17 cellular contexts compared by ENCODE assay signal in genomic region chr1:207027221-207027777, GRCh38. TPM values are rescaled to one million over a fixed set of nuclear protein-coding genes. Genes with fewer than 3 reads are reported as not detected.
DNase-seq lines count a peak whose midpoint lies in the region; ATAC-seq and TF ChIP-seq lines count a peak whose summit lies in the region.
"Had no signal": no experiment of that assay in that cellular context is flagged by ENCODE, and none has a peak within 500 bp of the region (broad histone marks: within the 10 kb centered on the region; RNA-seq: fewer than 3 reads in every experiment).

No MANE protein-coding gene starts in this region.

- no peaks in the 10 kb centered on the region for H3K9me3 Mint-ChIP-seq in Calu3 (ENCODE audit: low read depth, unreplicated experiment)
- no peaks in the 10 kb centered on the region for H3K9me3 Mint-ChIP-seq in CD8-positive, alpha-beta T cell
- H3K9me3 Mint-ChIP-seq: activated naive CD8-positive, alpha-beta T cell treated with anti-CD3 and anti-CD28 coated beads, Interleukin-2, amount 50 U/mL, for 24 hours; neural crest cell; stimulated activated naive CD8-positive, alpha-beta T cell treated with anti-CD3 and anti-CD28 coated beads, Interleukin-15, Interleukin-2, amounts not matched to agents 100 ng/mL and 50 ng/mL, for 24 hours; T-helper 1 cell treated with Interleukin-12 subunit alpha and Interleukin-12 subunit beta and Interleukin-4 antibody, amounts not matched to agents 30 μg/mL and 1 μg/mL, for 36 hours had no signal

- no peak for ATAC-seq in HG02938 (IDR thresholded peaks at IDR 0.05; ENCODE audit: unreplicated experiment)
- ATAC-seq in CD8-positive, alpha-beta T cell, result no peak
- ATAC-seq: activated CD8-positive, alpha-beta memory T cell treated with anti-CD3 and anti-CD28 coated beads, Interleukin-2, amount 10 ng/mL, durations not matched to agents 7 days and 5 days; activated naive CD8-positive, alpha-beta T cell treated with anti-CD3 and anti-CD28 coated beads, Interleukin-2, amount 50 U/mL, for 24 hours had no signal

- in situ Hi-C loops in GM13977 (cut with MboI; ENCODE audit: low pct_unique_long_range_greater_than_20kb, low sequenced_read_pairs, unreplicated experiment), result no loop called here

- H3K27ac ChIP-seq in Peyer's patch (peak overlapping the region in 3 of 4 donors; percentile 76 to 97 (median 93)), osteoblast (ENCODE audit: low read depth, low read length) (no peak overlapping the region)
- H3K27ac ChIP-seq in CD8-positive, alpha-beta T cell (ENCODE audit: low read depth, low read length), result no peak overlapping the region

- peak; percentile 65 to 92 for TF ChIP-seq POLR2A in Peyer's patch (IDR thresholded peaks at IDR 0.05)

- peak overlapping the region; percentile 98 for H3K27ac Mint-ChIP-seq in Calu3 (ENCODE audit: unreplicated experiment)
- H3K27ac Mint-ChIP-seq in CD8-positive, alpha-beta T cell, result no peak overlapping the region
- H3K27ac Mint-ChIP-seq: activated CD8-positive, alpha-beta memory T cell treated with anti-CD3 and anti-CD28 coated beads, Interleukin-2, amount 10 ng/mL, durations not matched to agents 7 days and 5 days; activated naive CD8-positive, alpha-beta T cell treated with anti-CD3 and anti-CD28 coated beads, Interleukin-2, amount 50 U/mL, for 24 hours; CD4-positive, CD25-positive, alpha-beta regulatory T cell; stimulated activated naive CD8-positive, alpha-beta T cell treated with anti-CD3 and anti-CD28 coated beads, Interleukin-15, Interleukin-2, amounts not matched to agents 100 ng/mL and 50 ng/mL, for 24 hours; T-helper 1 cell treated with Interleukin-12 subunit alpha and Interleukin-12 subunit beta and Interleukin-4 antibody, amounts not matched to agents 30 μg/mL and 1 μg/mL, for 36 hours had no signal

- POLR2A ChIA-PET in CD8-positive, alpha-beta T cell (lab: Charles Lee), result interaction anchor here (1.0 kb wide), 1 partner anchor 14 kb away, joined by 3 read pairs; no protein-coding TSS in a partner anchor

- BruUV-seq in Calu3 (replicated peaks; lab: Mats Ljungman, UMichigan), result no TSS peak

- peak overlapping the region; percentile 60 for H3K4me2 ChIP-seq in osteoblast (ENCODE audit: insufficient read depth, low read length)

- no peak overlapping the region for H2AFZ ChIP-seq in osteoblast (ENCODE audit: low read length)

- no peaks in the 10 kb centered on the region for H3K27me3 Mint-ChIP-seq in Calu3 (ENCODE audit: unreplicated experiment)
- peaks cover 30% of the 10 kb centered on the region for H3K27me3 Mint-ChIP-seq in CD8-positive, alpha-beta T cell (ENCODE audit: low read depth)

- H3K4me1 Mint-ChIP-seq in Calu3 (ENCODE audit: low read depth, unreplicated experiment), result peaks cover 80% of the 10 kb centered on the region
- no peaks in the 10 kb centered on the region for H3K4me1 Mint-ChIP-seq in CD8-positive, alpha-beta T cell (ENCODE audit: low read depth)
- H3K4me1 Mint-ChIP-seq: activated CD8-positive, alpha-beta memory T cell treated with anti-CD3 and anti-CD28 coated beads, Interleukin-2, amount 10 ng/mL, durations not matched to agents 7 days and 5 days; CD4-positive, CD25-positive, alpha-beta regulatory T cell had no signal

- H3K36me3 ChIP-seq in Peyer's patch, result peaks cover 0 to 9% (median 0%) of the 10 kb centered on the region in 3 donors
- H3K36me3 ChIP-seq in osteoblast (ENCODE audit: insufficient read depth, low read length), result no peaks in the 10 kb centered on the region
- H3K36me3 ChIP-seq in CD8-positive, alpha-beta T cell (ENCODE audit: insufficient read depth, low read length), result no peaks in the 10 kb centered on the region

- H3K4me3 ChIP-seq in Peyer's patch, result peak overlapping the region in 2 of 4 donors; percentile 28 to 45
- H3K4me3 ChIP-seq in epithelial cell of proximal tubule (ENCODE audit: low read depth, low read length), result peak overlapping the region; percentile 21
- H3K4me3 ChIP-seq in osteoblast (ENCODE audit: insufficient read depth, low read length), result no peak overlapping the region
- H3K4me3 ChIP-seq in CD8-positive, alpha-beta T cell (ENCODE audit: low read depth, low read length), result no peak overlapping the region

- no peaks in the 10 kb centered on the region for H4K20me1 ChIP-seq in osteoblast (ENCODE audit: insufficient read depth, low read length)

- no peaks in the 10 kb centered on the region for H3K79me2 ChIP-seq in osteoblast (ENCODE audit: insufficient read depth, low read length)

- H3K4me3 Mint-ChIP-seq in Calu3 (ENCODE audit: low read depth, unreplicated experiment), result peak overlapping the region; percentile 92
- no peak overlapping the region for H3K4me3 Mint-ChIP-seq in CD8-positive, alpha-beta T cell
- H3K4me3 Mint-ChIP-seq: activated CD8-positive, alpha-beta memory T cell treated with anti-CD3 and anti-CD28 coated beads, Interleukin-2, amount 10 ng/mL, durations not matched to agents 7 days and 5 days; activated naive CD8-positive, alpha-beta T cell treated with anti-CD3 and anti-CD28 coated beads, Interleukin-2, amount 50 U/mL, for 24 hours; CD4-positive, CD25-positive, alpha-beta regulatory T cell; neural crest cell; stimulated activated naive CD8-positive, alpha-beta T cell treated with anti-CD3 and anti-CD28 coated beads, Interleukin-15, Interleukin-2, amounts not matched to agents 100 ng/mL and 50 ng/mL, for 24 hours; T-helper 1 cell treated with Interleukin-12 subunit alpha and Interleukin-12 subunit beta and Interleukin-4 antibody, amounts not matched to agents 30 μg/mL and 1 μg/mL, for 36 hours had no signal

- H3K27me3 ChIP-seq in Peyer's patch (no peaks in the 10 kb centered on the region), osteoblast (ENCODE audit: insufficient read depth, low read length) (no peaks in the 10 kb centered on the region)
- H3K27me3 ChIP-seq in CD8-positive, alpha-beta T cell (ENCODE audit: insufficient read depth, low read length), result no peaks in the 10 kb centered on the region

- intact Hi-C loops in Calu3 (cut with micrococcal nuclease; ENCODE audit: unreplicated experiment), result loop anchor here (10.0 kb wide), 1 partner anchor 298 kb away; the partner anchor contains the start of gene CD55
- intact Hi-C loops in CD8-positive, alpha-beta T cell (cut with DNase I, micrococcal nuclease), result no loop called here

- TF ChIP-seq CTCF in Calu3 (IDR thresholded peaks at IDR 0.05; ENCODE audit: unreplicated experiment) (no peak), Peyer's patch (IDR thresholded peaks at IDR 0.05) (no peak), epithelial cell of proximal tubule (conservative IDR thresholded peaks at IDR 0.05; ENCODE audit: low read depth, low read length) (no peak), osteoblast (IDR thresholded peaks at IDR 0.05; ENCODE audit: extremely low read depth, low read depth, low read length) (no peak), GM13977 (IDR thresholded peaks at IDR 0.05; ENCODE audit: extremely low read depth, insufficient read depth, missing control alignments) (no peak)
- no peak for TF ChIP-seq CTCF in CD8-positive, alpha-beta T cell (IDR thresholded peaks at IDR 0.05)

- peaks cover 98% of the 10 kb centered on the region for H3K36me3 Mint-ChIP-seq in Calu3 (ENCODE audit: insufficient read depth, unreplicated experiment)
- no peaks in the 10 kb centered on the region for H3K36me3 Mint-ChIP-seq in CD8-positive, alpha-beta T cell
- H3K36me3 Mint-ChIP-seq: activated CD8-positive, alpha-beta memory T cell treated with anti-CD3 and anti-CD28 coated beads, Interleukin-2, amount 10 ng/mL, durations not matched to agents 7 days and 5 days; CD4-positive, CD25-positive, alpha-beta regulatory T cell had no signal

- peaks cover 0 to 46% (median 5%) of the 10 kb centered on the region in 4 donors for H3K4me1 ChIP-seq in Peyer's patch
- peaks cover 31% of the 10 kb centered on the region for H3K4me1 ChIP-seq in osteoblast (ENCODE audit: insufficient read depth, low read length)
- no peaks in the 10 kb centered on the region for H3K4me1 ChIP-seq in CD8-positive, alpha-beta T cell (ENCODE audit: insufficient read depth, low read length)

- H3K9me3 ChIP-seq in Peyer's patch (no peaks in the 10 kb centered on the region), osteoblast (ENCODE audit: low read depth, low read length) (no peaks in the 10 kb centered on the region)
- no peaks in the 10 kb centered on the region for H3K9me3 ChIP-seq in CD8-positive, alpha-beta T cell (ENCODE audit: low read length)

- peak; percentile 87 for DNase-seq in Calu3
- peak in 2 of 3 donors; percentile 86 to 89 for DNase-seq in Peyer's patch
- peak; percentile 78 for DNase-seq in epithelial cell of proximal tubule (ENCODE audit: low read depth)
- DNase-seq in osteoblast (ENCODE audit: insufficient read length, low spot score, missing footprints), result peak; percentile 81
- no peak for DNase-seq in GM13977 (ENCODE audit: low spot score)
- no peak for DNase-seq in CD1c-positive myeloid dendritic cell (ENCODE audit: extremely low spot score)
- no peak for DNase-seq in CD8-positive, alpha-beta T cell
- DNase-seq: activated CD8-positive, alpha-beta memory T cell treated with anti-CD3 and anti-CD28 coated beads, Interleukin-2, amount 10 ng/mL, durations not matched to agents 7 days and 5 days; activated naive CD8-positive, alpha-beta T cell treated with anti-CD3 and anti-CD28 coated beads, Interleukin-2, amount 50 U/mL, for 24 hours; CD4-positive, CD25-positive, alpha-beta regulatory T cell; effector memory CD4-positive, alpha-beta T cell; NCI-H1436 treated with DMSO at 0.1 percent for 48 hours; NK-92 treated with Interleukin-12 subunit alpha and Interleukin-12 subunit beta, amount 100 ng/mL, for 24 hours had no signal

- CTCF ChIA-PET in Calu3 (lab: Charles Lee), result interaction anchor here (0.9 kb wide), 1 partner anchor 18 kb away, joined by 3 read pairs; no protein-coding TSS in a partner anchor
- CTCF ChIA-PET in CD8-positive, alpha-beta T cell (lab: Charles Lee), result no interaction called here

RNA-seq across cellular contexts. Expression of gene C1orf116, which starts 5.3 kb away (rescaled TPM):
- total RNA-seq in Calu3 (2022), result 106 and 124 TPM in 2 replicates
- total RNA-seq in Peyer's patch, result 10 to 100 TPM in 3 of 4 donors, 1 to 10 TPM in 1; 4.1 to 72.3 (median 56.7) TPM
- total RNA-seq in epithelial cell of proximal tubule, result 21.6 and 22.5 TPM in 2 replicates
- total RNA-seq in osteoblast, result not detected in 2 replicates
- under 1 TPM; 0.27 to 0.31 TPM for total RNA-seq in CD8-positive, alpha-beta T cell
- total RNA-seq: activated CD8-positive, alpha-beta memory T cell treated with anti-CD3 and anti-CD28 coated beads, Interleukin-2, amount 10 ng/mL, durations not matched to agents 7 days and 5 days had no signal

RNA-seq across cellular contexts. Expression of gene YOD1, which starts 23.7 kb away (rescaled TPM):
- total RNA-seq in Calu3 (2022), result 17.7 and 22.4 TPM in 2 replicates
- total RNA-seq in Peyer's patch, result 10 to 100 TPM in 2 of 4 donors, 1 to 10 TPM in 2; 7.4 to 12.7 (median 10.2) TPM
- 6.7 TPM in 2 replicates for total RNA-seq in epithelial cell of proximal tubule
- total RNA-seq in osteoblast, result 8.0 and 8.3 TPM in 2 replicates
- 10 to 100 TPM; 18.9 to 19.3 TPM for total RNA-seq in CD8-positive, alpha-beta T cell

RNA-seq across cellular contexts. Expression of gene PFKFB2, which starts 25.8 kb away (rescaled TPM):
- 52.0 and 54.4 TPM in 2 replicates for total RNA-seq in Calu3 (2022)
- 100 to 1,000 TPM in 2 of 4 donors, 10 to 100 TPM in 2; 44.6 to 150 (median 116) TPM for total RNA-seq in Peyer's patch
- 3.8 and 5.1 TPM in 2 replicates for total RNA-seq in epithelial cell of proximal tubule
- 14.5 and 17.7 TPM in 2 replicates for total RNA-seq in osteoblast
- total RNA-seq in CD8-positive, alpha-beta T cell, result 1 to 10 TPM; 8.1 to 8.5 TPM

RNA-seq across cellular contexts. Expression of gene FCAMR, which starts 57.0 kb away (rescaled TPM):
- not detected in 2 replicates for total RNA-seq in Calu3 (2022)
- total RNA-seq in Peyer's patch, result 1 to 10 TPM in 1 of 4 donors, under 1 TPM in 2, not detected in 1; 0.85 to 1.5 (median 0.88) TPM
- 0.29 TPM in 1 of 2 replicates, not detected in the other for total RNA-seq in epithelial cell of proximal tubule
- not detected in 2 replicates for total RNA-seq in osteoblast
- total RNA-seq in CD8-positive, alpha-beta T cell, result not detected
- total RNA-seq: activated CD8-positive, alpha-beta memory T cell treated with anti-CD3 and anti-CD28 coated beads, Interleukin-2, amount 10 ng/mL, durations not matched to agents 7 days and 5 days; CD4-positive, CD25-positive, alpha-beta regulatory T cell; neural crest cell had no signal

Comparison
In these comparisons a context has a peak if more than half of its experiments do, and no peak if none do; other contexts are left out.
1. DNase-seq: peak in Calu3 (single experiment), Peyer's patch (2 of 3), epithelial cell of proximal tubule (single experiment) and osteoblast (single experiment); none in GM13977 (single experiment), CD1c-positive myeloid dendritic cell (single experiment) and CD8-positive, alpha-beta T cell (0 of 7).
2. H3K27ac ChIP-seq: peak in Peyer's patch (3 of 4); none in osteoblast (single experiment) and CD8-positive, alpha-beta T cell (single experiment).